ENCODE assay signal across 14 cellular contexts in the genomic region with DNA sequence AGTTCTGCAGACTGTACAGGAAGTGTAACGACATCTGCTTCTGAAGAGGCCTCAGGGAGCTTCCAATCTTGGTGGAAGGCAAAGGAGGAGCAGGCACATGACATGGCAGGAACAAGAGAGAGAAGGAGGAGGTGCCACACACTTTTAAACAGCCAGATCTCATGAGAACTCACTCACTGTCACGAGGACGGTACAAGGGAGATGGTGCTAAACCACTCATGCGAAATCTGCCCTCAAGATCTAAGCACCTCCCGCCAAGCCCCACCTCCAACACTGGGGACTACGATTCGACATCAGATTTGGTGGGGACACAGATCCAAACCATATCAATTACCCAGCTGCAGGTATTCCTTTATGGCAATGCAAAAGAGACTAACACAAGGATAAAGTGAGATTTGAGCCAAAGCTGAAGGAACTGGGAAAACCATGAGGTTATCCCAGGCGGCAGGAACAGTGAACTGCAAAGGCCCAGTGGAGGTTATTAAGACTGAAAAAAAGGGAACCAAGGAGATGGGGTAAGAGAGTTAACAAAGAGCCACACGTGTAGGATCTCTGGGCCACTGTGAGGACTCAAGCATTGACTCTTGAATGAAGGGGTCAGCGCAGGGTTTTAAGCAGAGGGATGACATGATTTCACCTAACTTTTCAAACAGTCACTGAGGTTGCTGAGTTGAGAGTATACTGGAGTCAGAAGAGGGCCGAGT.
"Had no signal": no experiment of that assay in that cellular context is flagged by ENCODE, and none has a peak within 500 bp of the region (broad histone marks: within the 10 kb centered on the region; RNA-seq: fewer than 3 reads in every experiment).

No MANE protein-coding gene starts in this region.

- H3K36me3 ChIP-seq: pancreas, transverse colon had no signal

- DNase-seq: activated CD4-positive, alpha-beta T cell treated with anti-CD3 and anti-CD28 coated beads, Interleukin-2, amount 50 U/mL, for 1 hour; activated CD8-positive, alpha-beta memory T cell treated with anti-CD3 and anti-CD28 coated beads for 24 hours; activated naive CD4-positive, alpha-beta T cell; aorta; dermis blood vessel endothelial cell; gastrocnemius medialis; islet precursor cell; midbrain; pancreas; stimulated activated naive CD8-positive, alpha-beta T cell treated with anti-CD3 and anti-CD28 coated beads, Interleukin-15, Interleukin-2, amounts not matched to agents 100 U/mL and 50 U/mL, for 24 hours; T-helper 9 cell; transverse colon had no signal

- H3K9me3 ChIP-seq: gastrocnemius medialis, pancreas, transverse colon had no signal

- H3K27ac ChIP-seq: gastrocnemius medialis, pancreas, transverse colon had no signal

- H3K27me3 ChIP-seq: gastrocnemius medialis, pancreas, transverse colon had no signal

- ATAC-seq: activated CD4-positive, CD25-positive, alpha-beta regulatory T cell treated with anti-CD3 and anti-CD28 coated beads, Interleukin-2, amount 50 U/mL, for 24 hours; gastrocnemius medialis; pancreas; stimulated activated naive CD8-positive, alpha-beta T cell treated with anti-CD3 and anti-CD28 coated beads, Interleukin-15, Interleukin-2, amounts not matched to agents 100 U/mL and 50 U/mL, for 24 hours had no signal

- FAIRE-seq: pancreas had no signal

- H3K4me1 ChIP-seq: pancreas, transverse colon had no signal

- H3K4me3 ChIP-seq: gastrocnemius medialis, lung, pancreas, transverse colon had no signal
